In genomic region chr16:54116126-54116525, GRCh38 we compare ENCODE assay signal across 20 cellular contexts.
"Had no signal": no experiment of that assay in that cellular context is flagged by ENCODE, and none has a peak within 500 bp of the region (broad histone marks: within the 10 kb centered on the region; RNA-seq: fewer than 3 reads in every experiment).

No MANE protein-coding gene starts in this region.

- H3K4me1 Mint-ChIP-seq: activated T-helper 17 cell treated with anti-CD3 and anti-CD28 coated beads, Interleukin-2, amount 50 U/mL, for 72 hours; central memory CD8-positive, alpha-beta T cell; memory B cell; natural killer cell; stimulated activated memory B cell treated with anti-CD40 and anti-IgM and Interleukin-4, amounts not matched to agents 10 μg/mL and 1 μg/mL and 100 μg/mL, for 72 hours had no signal

- H3K9me3 Mint-ChIP-seq: activated naive CD4-positive, alpha-beta T cell treated with anti-CD3 and anti-CD28 coated beads for 36 hours; activated T-helper 17 cell treated with anti-CD3 and anti-CD28 coated beads, Interleukin-2, amount 50 U/mL, for 72 hours; central memory CD8-positive, alpha-beta T cell; effector memory CD8-positive, alpha-beta T cell; memory B cell; natural killer cell; stimulated activated memory B cell treated with anti-CD40 and anti-IgM and Interleukin-4, amounts not matched to agents 10 μg/mL and 1 μg/mL and 100 μg/mL, for 72 hours had no signal

- FAIRE-seq: TTC549 had no signal

- DNase-seq: activated CD4-positive, alpha-beta T cell treated with anti-CD3 and anti-CD28 coated beads, Interleukin-2, amount 50 U/mL, for 1 hour; activated CD4-positive, CD25-positive, alpha-beta regulatory T cell; activated naive CD4-positive, alpha-beta T cell treated with anti-CD3 and anti-CD28 coated beads for 36 hours; activated T-cell treated with anti-CD3 and anti-CD28 coated beads for 4 hours; effector memory CD8-positive, alpha-beta T cell; foreskin keratinocyte; head of caudate nucleus; natural killer cell; occipital lobe; spleen; stimulated activated CD4-positive, alpha-beta T cell treated with anti-CD3 and anti-CD28 coated beads, Interleukin-1b, Interleukin-23, amount 100 ng/mL, for 48 hours had no signal

- H3K4me3 Mint-ChIP-seq: activated naive CD4-positive, alpha-beta T cell treated with anti-CD3 and anti-CD28 coated beads for 36 hours; activated T-helper 17 cell treated with anti-CD3 and anti-CD28 coated beads, Interleukin-2, amount 50 U/mL, for 72 hours; central memory CD8-positive, alpha-beta T cell; effector memory CD8-positive, alpha-beta T cell; memory B cell; natural killer cell; stimulated activated memory B cell treated with anti-CD40 and anti-IgM and Interleukin-4, amounts not matched to agents 10 μg/mL and 1 μg/mL and 100 μg/mL, for 72 hours had no signal

- ATAC-seq: activated T-helper 17 cell treated with anti-CD3 and anti-CD28 coated beads, Interleukin-2, amount 50 U/mL, for 72 hours; effector memory CD8-positive, alpha-beta T cell; foreskin keratinocyte; natural killer cell; sciatic nerve; stimulated activated memory B cell treated with anti-CD40 and anti-IgM and Interleukin-4, amounts not matched to agents 10 μg/mL and 1 μg/mL and 100 μg/mL, for 72 hours had no signal

- H3K4me3 ChIP-seq: prostate gland, spleen, tibial nerve, vagina had no signal

- H3K27ac Mint-ChIP-seq: activated naive CD4-positive, alpha-beta T cell treated with anti-CD3 and anti-CD28 coated beads for 36 hours; activated T-helper 17 cell treated with anti-CD3 and anti-CD28 coated beads, Interleukin-2, amount 50 U/mL, for 72 hours; memory B cell; natural killer cell; stimulated activated memory B cell treated with anti-CD40 and anti-IgM and Interleukin-4, amounts not matched to agents 10 μg/mL and 1 μg/mL and 100 μg/mL, for 72 hours had no signal

- H3K27me3 Mint-ChIP-seq: activated T-helper 17 cell treated with anti-CD3 and anti-CD28 coated beads, Interleukin-2, amount 50 U/mL, for 72 hours; central memory CD8-positive, alpha-beta T cell; effector memory CD8-positive, alpha-beta T cell; memory B cell; stimulated activated memory B cell treated with anti-CD40 and anti-IgM and Interleukin-4, amounts not matched to agents 10 μg/mL and 1 μg/mL and 100 μg/mL, for 72 hours had no signal
